ENCODE assay signal across 9 cellular contexts in the genomic region with DNA sequence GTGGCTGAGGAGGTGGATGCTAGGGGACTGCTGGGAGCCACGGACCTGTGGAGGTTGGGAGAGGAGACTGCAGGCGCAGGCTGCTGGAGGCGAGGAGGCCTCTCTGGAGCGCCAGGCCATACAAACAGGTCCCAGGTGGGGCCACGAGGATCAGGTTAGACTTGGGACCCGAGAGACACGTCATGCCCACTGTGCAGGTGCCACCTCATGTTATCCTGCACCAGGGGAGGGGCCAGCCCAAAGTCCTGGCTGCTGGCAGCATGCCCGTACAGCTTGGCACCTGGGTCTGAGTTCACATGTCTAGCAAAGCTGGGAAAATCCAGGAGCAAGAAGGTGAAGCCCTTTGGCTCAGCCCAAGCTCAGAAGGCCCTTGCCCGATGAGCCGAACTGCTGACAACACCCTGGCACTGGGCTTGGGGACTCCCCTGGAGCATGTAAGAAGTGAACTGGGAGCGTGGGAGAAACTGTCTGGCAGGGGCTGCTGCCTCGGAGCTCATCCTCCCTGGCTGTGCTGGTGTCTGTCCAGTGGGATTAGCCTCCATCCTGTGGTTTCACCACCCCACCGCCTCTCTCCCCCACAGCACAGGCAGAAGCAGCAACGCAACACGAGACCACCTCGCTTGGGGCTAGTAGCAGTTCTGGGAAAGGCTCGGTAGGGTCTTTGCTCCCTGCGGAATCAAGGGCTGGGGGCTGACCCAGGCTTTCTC. TPM values are rescaled to one million over a fixed set of nuclear protein-coding genes. Genes with fewer than 3 reads are reported as not detected.
A peak's percentile ranks its signal among the peaks of the same experiment; 100 is the strongest.
DNase-seq lines count a peak whose midpoint lies in the region; FAIRE-seq and TF ChIP-seq lines count a peak whose summit lies in the region.
"Had no signal": no experiment of that assay in that cellular context is flagged by ENCODE, and none has a peak within 500 bp of the region (broad histone marks: within the 10 kb centered on the region; RNA-seq: fewer than 3 reads in every experiment).

No MANE protein-coding gene starts in this region.

- H3K27ac ChIP-seq in 22Rv1 (peak overlapping the region; percentile 99), WERI-Rb-1 (peak overlapping the region; percentile 5; the same call in 1 of the 2 replicates), kidney (ENCODE audit: low read depth in 2 of 2, low read length in 2 of 2) (peak overlapping the region; percentile 61 to 86), vagina (no peak overlapping the region), tibial nerve (peak overlapping the region in 2 of 4 donors; percentile 1 to 73)

- TF ChIP-seq EP300 in tibial nerve (IDR thresholded peaks at IDR 0.05): no peak

- H3K36me3 ChIP-seq in WERI-Rb-1: peaks cover 53% of the 10 kb centered on the region
- peaks cover 0 to 10% of the 10 kb centered on the region in 2 donors for H3K36me3 ChIP-seq in kidney (ENCODE audit: control insufficient read depth in 1 of 2, insufficient read depth in 2 of 2, low read length in 2 of 2)
- peaks cover 0 to 9% of the 10 kb centered on the region in 2 donors for H3K36me3 ChIP-seq in vagina
- peaks cover 0 to 65% (median 17%) of the 10 kb centered on the region in 3 donors for H3K36me3 ChIP-seq in tibial nerve

- TF ChIP-seq CTCF in 22Rv1 (IDR thresholded peaks at IDR 0.05): no peak
- no peak for TF ChIP-seq CTCF in WERI-Rb-1 (IDR thresholded peaks at IDR 0.05; ENCODE audit: low read depth, low read length)
- no peak for TF ChIP-seq CTCF in kidney (IDR thresholded peaks at IDR 0.05; ENCODE audit: borderline replicate concordance, extremely low read depth, insufficient read depth)
- TF ChIP-seq CTCF in vagina (IDR thresholded peaks at IDR 0.05): no peak
- TF ChIP-seq CTCF in tibial nerve (IDR thresholded peaks at IDR 0.05): no peak

- 63 to 80% methylated on average over 10 to 17 of the region's 18 CpGs for WGBS in tibial nerve, 2 donors

- TF ChIP-seq POLR2A in GM12892 (IDR thresholded peaks at IDR 0.05; ENCODE audit: low read depth, low read length): peak; percentile 68
- TF ChIP-seq POLR2A in vagina (IDR thresholded peaks at IDR 0.05): no peak
- no peak for TF ChIP-seq POLR2A in tibial nerve (IDR thresholded peaks at IDR 0.05)

- H3K9me3 ChIP-seq in WERI-Rb-1 (ENCODE audit: severe bottlenecking) (no peaks in the 10 kb centered on the region), kidney (ENCODE audit: control insufficient read depth in 1 of 2, low read length in 2 of 2) (no peaks in the 10 kb centered on the region), vagina (no peaks in the 10 kb centered on the region), tibial nerve (no peaks in the 10 kb centered on the region)

- peak overlapping the region in 1 of 2 donors; percentile 34 for H3K9ac ChIP-seq in kidney (ENCODE audit: low read length in 2 of 2)

- no peak for DNase-seq in GM12892 (ENCODE audit: insufficient read length)
- DNase-seq in WERI-Rb-1: no peak
- peak; percentile 87 for DNase-seq in kidney
- no peak for DNase-seq in vagina (ENCODE audit: extremely low spot score in 2 of 2)
- no peak for DNase-seq in tibial nerve (ENCODE audit: low spot score in 2 of 2)
- DNase-seq in GDM1 (lab: John Stamatoyannopoulos, UW): no peak
- no peak for DNase-seq in anterior cingulate cortex (lab: John Stamatoyannopoulos, UW)
- DNase-seq: T-helper 1 cell had no signal

- intact Hi-C loops in kidney (cut with DNase I): no loop called here
- intact Hi-C loops in vagina (cut with DNase I): no loop called here

- H3K4me1 ChIP-seq in kidney (ENCODE audit: control insufficient read depth in 1 of 2, insufficient read depth in 1 of 2, low read depth in 1 of 2, low read length in 2 of 2): peaks cover 35 to 45% of the 10 kb centered on the region in 2 donors
- H3K4me1 ChIP-seq in vagina: peaks cover 76% of the 10 kb centered on the region
- peaks cover 0 to 78% (median 39%) of the 10 kb centered on the region in 4 donors for H3K4me1 ChIP-seq in tibial nerve

- H3K27me3 ChIP-seq in WERI-Rb-1 (ENCODE audit: insufficient read depth, low read depth, severe bottlenecking): no peaks in the 10 kb centered on the region
- H3K27me3 ChIP-seq in vagina: no peaks in the 10 kb centered on the region
- H3K27me3 ChIP-seq in tibial nerve: no peaks in the 10 kb centered on the region

- no peak for FAIRE-seq in GM12892 (lab: Jason Lieb, UNC)
- no peak for FAIRE-seq in kidney (lab: Jason Lieb, UNC)

- H3K4me3 ChIP-seq in WERI-Rb-1 (ENCODE audit: low read depth, low read length) (no peak overlapping the region), kidney (ENCODE audit: low read length in 2 of 2) (no peak overlapping the region), vagina (no peak overlapping the region), tibial nerve (no peak overlapping the region)

RNA-seq across cellular contexts. Expression of a gene that starts 5.3 kb away (rescaled TPM):
- 97.5 TPM for polyA plus RNA-seq in GM12892 (2012; ENCODE audit: missing spikeins)
- total RNA-seq in kidney (453 TPM), vagina (120 TPM), tibial nerve (100 to 1,000 TPM; 190 to 484 (median 237) TPM)
- polyA plus RNA-seq in kidney (ENCODE audit: insufficient read depth, low read depth, low replicate concordance): 424 TPM

RNA-seq across cellular contexts. Expression of a gene that starts 5.6 kb away (rescaled TPM):
- 491 TPM for polyA plus RNA-seq in GM12892 (2012; ENCODE audit: missing spikeins)
- total RNA-seq in kidney (482 TPM), vagina (463 TPM), tibial nerve (100 to 1,000 TPM; 385 to 594 (median 472) TPM)
- 411 TPM for polyA plus RNA-seq in kidney (ENCODE audit: insufficient read depth, low read depth, low replicate concordance)

RNA-seq across cellular contexts. Expression of a gene that starts 25.5 kb away (rescaled TPM):
- polyA plus RNA-seq in GM12892 (2012; ENCODE audit: missing spikeins): 77.6 TPM
- total RNA-seq in kidney: 59.3 TPM
- polyA plus RNA-seq in kidney (ENCODE audit: insufficient read depth, low read depth, low replicate concordance): 45.3 TPM
- 78.8 TPM for total RNA-seq in vagina
- 10 to 100 TPM; 44.5 to 67.2 (median 63.5) TPM for total RNA-seq in tibial nerve

RNA-seq across cellular contexts. Expression of a gene that starts 25.6 kb away (rescaled TPM):
- 116 TPM for polyA plus RNA-seq in GM12892 (2012; ENCODE audit: missing spikeins)
- total RNA-seq in kidney (88.6 TPM), vagina (135 TPM), tibial nerve (100 to 1,000 TPM in 3 of 4 donors, 10 to 100 TPM in 1; 95.4 to 116 (median 106) TPM)
- polyA plus RNA-seq in kidney (ENCODE audit: insufficient read depth, low read depth, low replicate concordance): 220 TPM

RNA-seq across cellular contexts. Expression of a gene that starts 31.0 kb away (rescaled TPM):
- polyA plus RNA-seq in GM12892 (2012; ENCODE audit: missing spikeins): 0.68 TPM
- total RNA-seq in kidney (not detected), vagina (not detected), tibial nerve (1 to 10 TPM in 1 of 4 donors, not detected in 3; 2.6 TPM)
- polyA plus RNA-seq in kidney (ENCODE audit: insufficient read depth, low read depth, low replicate concordance): not detected
